In genomic region chr9:8297047-8297446, GRCh38 we compare ENCODE assay signal across 33 cellular contexts.
"Had no signal": no experiment of that assay in that cellular context is flagged by ENCODE, and none has a peak within 500 bp of the region (broad histone marks: within the 10 kb centered on the region; RNA-seq: fewer than 3 reads in every experiment).

No MANE protein-coding gene starts in this region.

- DNase-seq: Karpas-422, Kasumi-1, KG1, MG63, MM.1S, MV-4-11, NCI-H1048, NCI-H1092, NCI-H1092 treated with DMSO at 0.1 percent for 48 hours, NCI-H1105, NCI-H1105 treated with DMSO at 0.1 percent for 48 hours, NCI-H1417, NCI-H1417 treated with DMSO at 0.1 percent for 48 hours, NCI-H1436, NCI-H1436 treated with DMSO at 0.1 percent for 48 hours, NCI-H146, NCI-H1694, NCI-H1694 treated with DMSO at 0.1 percent for 48 hours, NCI-H187, NCI-H187 treated with DMSO at 0.1 percent for 48 hours, NCI-H1930, NCI-H2029 treated with DMSO at 0.1 percent for 48 hours, NCI-H2081, NCI-H2081 treated with DMSO at 0.1 percent for 48 hours, NCI-H2107, NCI-H2171, NCI-H2171 treated with DMSO at 0.1 percent for 48 hours, NCI-H2227 treated with DMSO at 0.1 percent for 48 hours, NCI-H226, NCI-H345, NCI-H446, NCI-H446 treated with DMSO at 0.1 percent for 48 hours, NCI-H510A had no signal
